Comparison of ENCODE assay signal across 6 cellular contexts in the genomic region with DNA sequence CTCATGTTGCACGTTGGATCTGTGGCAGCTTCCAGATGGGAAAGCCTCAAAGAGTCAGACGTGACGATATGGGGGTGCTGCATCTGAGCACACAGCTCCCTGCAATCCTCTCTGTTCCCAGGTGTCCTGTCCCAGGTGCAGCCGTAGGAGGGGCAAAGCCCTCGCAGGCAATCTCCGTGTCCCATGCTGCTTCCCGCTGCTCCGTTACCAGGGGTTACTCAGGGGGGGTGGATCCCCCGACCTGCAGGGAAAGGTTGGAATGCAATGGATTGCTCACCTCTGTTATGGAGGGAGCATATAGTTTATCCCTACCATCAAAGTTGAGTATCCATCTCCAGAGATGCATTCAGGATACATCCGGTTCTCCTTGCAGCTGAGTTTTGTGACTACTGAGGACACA.
DNase-seq lines count a peak whose midpoint lies in the region; ATAC-seq and TF ChIP-seq lines count a peak whose summit lies in the region.
"Not testable (repeated sequence)": the region's sequence is repeated elsewhere in the genome, so short reads cannot be mapped to it uniquely, and the experiment has no call there.

No MANE protein-coding gene starts in this region.

- H3K4me1 ChIP-seq in right cardiac atrium (ENCODE audit: control insufficient read depth, insufficient read depth, low read length); naive thymus-derived CD4-positive, alpha-beta T cell (ENCODE audit: control insufficient read depth in 2 of 2, insufficient read depth in 2 of 2, low read length in 2 of 2); spleen: not testable (repeated sequence)

- not testable (repeated sequence) for H3K27me3 ChIP-seq in right cardiac atrium (ENCODE audit: control insufficient read depth, insufficient read depth); naive thymus-derived CD4-positive, alpha-beta T cell (ENCODE audit: control insufficient read depth in 2 of 2, insufficient read depth in 2 of 2, low read length in 2 of 2); spleen (replicated peaks in 1 of 7)

- H3K9me3 Mint-ChIP-seq in activated CD4-positive, alpha-beta T cell treated with anti-CD3 and anti-CD28 coated beads, Interleukin-2, amount 10 ng/mL, durations not matched to agents 24 days and 14 days; naive thymus-derived CD4-positive, alpha-beta T cell; type B pancreatic cell: not testable (repeated sequence)

- WGBS in right cardiac atrium = 80% methylated on average over 7 of the region's 10 CpGs
- WGBS in spleen, 5 donors = 72 to 88% (median 87%) methylated on average over 6 to 7 of the region's 10 CpGs

- not testable (repeated sequence) for TF ChIP-seq CTCF in spleen (IDR thresholded peaks at IDR 0.05 in 8 of 11, conservative IDR thresholded peaks at IDR 0.05 in 3 of 11); type B pancreatic cell (conservative IDR thresholded peaks at IDR 0.05)

- not testable (repeated sequence) for H3K27me3 Mint-ChIP-seq in activated CD4-positive, alpha-beta T cell treated with anti-CD3 and anti-CD28 coated beads, Interleukin-2, amount 10 ng/mL, durations not matched to agents 24 days and 14 days; naive thymus-derived CD4-positive, alpha-beta T cell; type B pancreatic cell

- CTCF ChIA-PET in naive thymus-derived CD4-positive, alpha-beta T cell (lab: Charles Lee) = not testable (repeated sequence)

- DNase-seq in activated CD4-positive, alpha-beta T cell treated with anti-CD3 and anti-CD28 coated beads, Interleukin-2, amount 10 ng/mL, durations not matched to agents 24 days and 14 days = peak; percentile 40
- DNase-seq in Right ventricle myocardium superior (peak; percentile 33), right cardiac atrium (peak in 2 of 3 donors; percentile 23 to 34), spleen (peak; percentile 46), type B pancreatic cell (ENCODE audit: extremely low spot score, unreplicated experiment) (peak; percentile 69)
- not testable (repeated sequence) for DNase-seq in naive thymus-derived CD4-positive, alpha-beta T cell

- H3K9me3 ChIP-seq in right cardiac atrium (ENCODE audit: control insufficient read depth, low read length); naive thymus-derived CD4-positive, alpha-beta T cell (ENCODE audit: control insufficient read depth in 2 of 3, low read length in 3 of 3); spleen: not testable (repeated sequence)

- H3K4me3 Mint-ChIP-seq in activated CD4-positive, alpha-beta T cell treated with anti-CD3 and anti-CD28 coated beads, Interleukin-2, amount 10 ng/mL, durations not matched to agents 24 days and 14 days; naive thymus-derived CD4-positive, alpha-beta T cell; type B pancreatic cell: not testable (repeated sequence)

- H3K36me3 ChIP-seq in naive thymus-derived CD4-positive, alpha-beta T cell (ENCODE audit: control insufficient read depth in 2 of 3, insufficient read depth in 3 of 3, low read length in 3 of 3); spleen: not testable (repeated sequence)

- H3K4me1 Mint-ChIP-seq in activated CD4-positive, alpha-beta T cell treated with anti-CD3 and anti-CD28 coated beads, Interleukin-2, amount 10 ng/mL, durations not matched to agents 24 days and 14 days; naive thymus-derived CD4-positive, alpha-beta T cell; type B pancreatic cell (ENCODE audit: unreplicated experiment): not testable (repeated sequence)

- H3K36me3 Mint-ChIP-seq in activated CD4-positive, alpha-beta T cell treated with anti-CD3 and anti-CD28 coated beads, Interleukin-2, amount 10 ng/mL, durations not matched to agents 24 days and 14 days (ENCODE audit: low read depth); naive thymus-derived CD4-positive, alpha-beta T cell; type B pancreatic cell: not testable (repeated sequence)

- not testable (repeated sequence) for H3K27ac ChIP-seq in right cardiac atrium (ENCODE audit: low read length); naive thymus-derived CD4-positive, alpha-beta T cell (ENCODE audit: low read depth, low read length); spleen

- intact Hi-C loops in activated CD4-positive, alpha-beta T cell treated with anti-CD3 and anti-CD28 coated beads, Interleukin-2, amount 10 ng/mL, durations not matched to agents 24 days and 14 days (cut with micrococcal nuclease); Right ventricle myocardium superior (cut with DNase I); right cardiac atrium (cut with DNase I); naive thymus-derived CD4-positive, alpha-beta T cell (cut with micrococcal nuclease); spleen (cut with DNase I; ENCODE audit: low total_unique reads): not testable (repeated sequence)

- not testable (repeated sequence) for H3K27ac Mint-ChIP-seq in activated CD4-positive, alpha-beta T cell treated with anti-CD3 and anti-CD28 coated beads, Interleukin-2, amount 10 ng/mL, durations not matched to agents 24 days and 14 days; naive thymus-derived CD4-positive, alpha-beta T cell; type B pancreatic cell

- ATAC-seq in Right ventricle myocardium superior (ENCODE audit: poor library complexity) = not testable (repeated sequence)
- ATAC-seq in right cardiac atrium = peak; percentile 34 to 63
- peak; percentile 22 for ATAC-seq in naive thymus-derived CD4-positive, alpha-beta T cell

- TF ChIP-seq POLR2A in spleen (IDR thresholded peaks at IDR 0.05) = not testable (repeated sequence)

- not testable (repeated sequence) for H3K4me3 ChIP-seq in right cardiac atrium (ENCODE audit: low read length); naive thymus-derived CD4-positive, alpha-beta T cell (ENCODE audit: low read length); spleen

- POLR2A ChIA-PET in naive thymus-derived CD4-positive, alpha-beta T cell (lab: Charles Lee) = not testable (repeated sequence)
